18 cellular contexts compared by ENCODE assay signal in the genomic region with DNA sequence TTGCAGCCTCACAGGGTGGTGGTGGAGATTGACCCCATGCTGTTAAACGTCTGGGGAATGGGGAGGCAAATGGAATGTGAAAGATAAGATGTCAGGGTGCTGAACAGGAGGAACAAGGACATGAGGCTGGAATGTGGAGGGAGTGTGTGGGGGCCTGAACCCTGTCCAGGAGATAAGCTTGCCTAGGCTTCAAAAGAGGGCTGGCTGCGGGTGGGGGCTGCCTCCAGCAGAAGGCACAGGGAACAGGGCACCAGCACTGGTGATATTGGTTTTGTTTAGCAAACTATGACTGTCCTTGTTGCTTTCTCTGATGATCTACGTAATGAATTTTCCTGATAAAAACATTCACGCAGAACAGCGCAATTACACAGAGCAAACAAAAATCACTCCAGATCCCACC. TPM values are rescaled to one million over a fixed set of nuclear protein-coding genes. Genes with fewer than 3 reads are reported as not detected.
DNase-seq lines count a peak whose midpoint lies in the region; ATAC-seq and TF ChIP-seq lines count a peak whose summit lies in the region.
"Had no signal": no experiment of that assay in that cellular context is flagged by ENCODE, and none has a peak within 500 bp of the region (broad histone marks: within the 10 kb centered on the region; RNA-seq: fewer than 3 reads in every experiment).

No MANE protein-coding gene starts in this region.

- no peaks in the 10 kb centered on the region for H3K4me1 ChIP-seq in Peyer's patch
- no peaks in the 10 kb centered on the region for H3K4me1 ChIP-seq in sigmoid colon
- H3K4me1 ChIP-seq in mucosa of descending colon (ENCODE audit: low read depth) = no peaks in the 10 kb centered on the region

- peaks cover 8% of the 10 kb centered on the region for H3K27me3 Mint-ChIP-seq in glutamatergic neuron (ENCODE audit: unreplicated experiment)

- intact Hi-C loops in sigmoid colon (cut with DNase I) = no loop called here
- intact Hi-C loops in mucosa of descending colon (cut with DNase I, micrococcal nuclease) = no loop called here

- no peaks in the 10 kb centered on the region for H3K27me3 ChIP-seq in Peyer's patch
- peaks cover 0 to 8% (median 0%) of the 10 kb centered on the region in 3 donors for H3K27me3 ChIP-seq in sigmoid colon

- H3K36me3 ChIP-seq in Peyer's patch = no peaks in the 10 kb centered on the region
- no peaks in the 10 kb centered on the region for H3K36me3 ChIP-seq in sigmoid colon
- H3K36me3 ChIP-seq in mucosa of descending colon (ENCODE audit: low read depth) = no peaks in the 10 kb centered on the region

- no peak for TF ChIP-seq CTCF in Peyer's patch (IDR thresholded peaks at IDR 0.05)
- no peak for TF ChIP-seq CTCF in glutamatergic neuron (IDR thresholded peaks at IDR 0.05; ENCODE audit: partially characterized antibody, unreplicated experiment)
- no peak for TF ChIP-seq CTCF in sigmoid colon (IDR thresholded peaks at IDR 0.05)
- TF ChIP-seq CTCF in mucosa of descending colon (IDR thresholded peaks at IDR 0.05) = no peak

- H3K27ac ChIP-seq in Peyer's patch (no peak overlapping the region), sigmoid colon (no peak overlapping the region)
- H3K27ac ChIP-seq: 22Rv1 had no signal

- TF ChIP-seq EP300 in sigmoid colon (IDR thresholded peaks at IDR 0.05) = no peak

- no peak for TF ChIP-seq POLR2A in Peyer's patch (IDR thresholded peaks at IDR 0.05)
- TF ChIP-seq POLR2A in sigmoid colon (IDR thresholded peaks at IDR 0.05) = no peak

- peak overlapping the region; percentile 2 for H3K27ac Mint-ChIP-seq in glutamatergic neuron (ENCODE audit: unreplicated experiment)
- H3K27ac Mint-ChIP-seq: B cell; CD8-positive, alpha-beta T cell had no signal

- H3K9me3 ChIP-seq in Peyer's patch (no peaks in the 10 kb centered on the region), sigmoid colon (no peaks in the 10 kb centered on the region), mucosa of descending colon (no peaks in the 10 kb centered on the region)

- 66 to 82% methylated on average over 5 of the region's 5 CpGs for WGBS in sigmoid colon, 2 donors

- H3K9me3 Mint-ChIP-seq in glutamatergic neuron (ENCODE audit: unreplicated experiment) = peaks cover 14% of the 10 kb centered on the region
- H3K9me3 Mint-ChIP-seq: CD8-positive, alpha-beta T cell had no signal

- peak; percentile 3 for DNase-seq in activated CD4-positive, CD25-positive, alpha-beta regulatory T cell treated with anti-CD3 and anti-CD28 coated beads, Interleukin-2, amount 50 U/mL, for 72 hours
- peak in 2 of 3 donors; percentile 11 to 21 for DNase-seq in Peyer's patch
- peak; percentile 1 for DNase-seq in glutamatergic neuron
- DNase-seq in sigmoid colon = peak; percentile 33
- no peak for DNase-seq in NCI-H2107 (lab: John Stamatoyannopoulos, UW)
- no peak for DNase-seq in mucosa of descending colon
- DNase-seq: CD8-positive, alpha-beta T cell; DND-41; HCEC 1CT; KG1; NCI-H1436 treated with DMSO at 0.1 percent for 48 hours; NCI-H2081 treated with DMSO at 0.1 percent for 48 hours; NCI-H524 had no signal

- H3K4me1 Mint-ChIP-seq in glutamatergic neuron (ENCODE audit: low read depth, unreplicated experiment) = peaks cover 34% of the 10 kb centered on the region
- H3K4me1 Mint-ChIP-seq: B cell had no signal

- H3K4me3 Mint-ChIP-seq in glutamatergic neuron (ENCODE audit: unreplicated experiment) = no peak overlapping the region
- H3K4me3 Mint-ChIP-seq: B cell; CD8-positive, alpha-beta T cell had no signal

- no peak for ATAC-seq in activated CD4-positive, CD25-positive, alpha-beta regulatory T cell treated with anti-CD3 and anti-CD28 coated beads, Interleukin-2, amount 50 U/mL, for 24 hours
- ATAC-seq in GM19467 (IDR thresholded peaks at IDR 0.05; ENCODE audit: unreplicated experiment) (no peak), mucosa of descending colon (no peak)
- ATAC-seq: CD8-positive, alpha-beta T cell; Right ventricle myocardium inferior had no signal

- peaks cover 5% of the 10 kb centered on the region for H3K36me3 Mint-ChIP-seq in glutamatergic neuron (ENCODE audit: unreplicated experiment)
- H3K36me3 Mint-ChIP-seq: CD8-positive, alpha-beta T cell had no signal

- H3K4me3 ChIP-seq in Peyer's patch (no peak overlapping the region), sigmoid colon (no peak overlapping the region), mucosa of descending colon (no peak overlapping the region)

RNA-seq across cellular contexts. Expression of a gene that starts 52.4 kb away (rescaled TPM):
- total RNA-seq in Peyer's patch = 10 to 100 TPM in 1 of 4 donors, 1 to 10 TPM in 3; 4.5 to 33.8 (median 5.0) TPM
- total RNA-seq in glutamatergic neuron (ENCODE audit: unreplicated experiment) = 57.9 TPM
- total RNA-seq in sigmoid colon = 1 to 10 TPM; 1.1 to 1.7 (median 1.2) TPM
- 1 to 10 TPM in 2 of 3 donors, under 1 TPM in 1; 0.69 to 7.8 (median 3.0) TPM for polyA plus RNA-seq in sigmoid colon
- 1 to 10 TPM; 1.3 to 6.5 (median 1.4) TPM for total RNA-seq in mucosa of descending colon

Comparison
In these comparisons a context has a peak if more than half of its experiments do, and no peak if none do; other contexts are left out.
1. DNase-seq: peak in activated CD4-positive, CD25-positive, alpha-beta regulatory T cell treated with anti-CD3 and anti-CD28 coated beads, Interleukin-2, amount 50 U/mL, for 72 hours (single experiment), Peyer's patch (2 of 3), glutamatergic neuron (single experiment) and sigmoid colon (single experiment); none in NCI-H2107 (single experiment) and mucosa of descending colon (0 of 3).